In the genomic region with DNA sequence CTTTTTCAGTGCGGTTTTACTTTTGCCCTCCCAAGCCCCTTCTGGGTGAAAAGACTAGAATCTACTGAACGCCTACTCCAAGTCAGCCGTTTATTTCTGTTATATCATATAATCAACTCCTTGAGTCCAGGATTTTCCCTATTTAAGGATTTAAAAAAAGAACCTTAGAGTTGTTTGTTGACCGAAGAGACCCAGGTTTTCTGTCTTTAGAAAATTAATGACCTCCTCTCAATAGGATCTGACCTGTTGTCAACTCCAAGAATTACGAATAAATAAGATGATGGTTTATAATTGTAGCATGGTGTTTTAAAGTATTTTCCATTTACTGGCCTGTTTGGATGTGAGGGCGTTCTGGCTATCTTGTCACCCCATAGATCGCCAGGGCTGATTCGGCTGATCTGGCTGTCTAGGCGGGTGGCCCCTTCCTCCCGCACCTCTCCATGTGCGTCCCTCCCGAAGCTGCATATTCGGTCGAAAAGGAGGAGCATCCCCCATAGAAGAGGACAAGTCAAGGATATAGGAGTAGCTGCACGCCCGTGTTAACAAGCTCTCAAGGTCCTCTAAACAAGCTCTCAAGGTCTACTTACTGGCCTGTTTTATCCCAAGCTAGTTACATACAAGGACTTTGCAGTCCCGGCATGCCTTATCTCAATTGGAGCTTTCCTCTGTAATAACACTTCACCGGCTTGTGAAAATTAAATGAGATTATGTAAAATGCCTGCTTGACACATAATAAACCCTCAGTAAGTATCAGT, we compare ENCODE assay signal across 8 cellular contexts. TPM values are rescaled to one million over a fixed set of nuclear protein-coding genes. Genes with fewer than 3 reads are reported as not detected.
DNase-seq lines count a peak whose midpoint lies in the region; ATAC-seq and TF ChIP-seq lines count a peak whose summit lies in the region.

No MANE protein-coding gene starts in this region.

- H3K9me3 ChIP-seq in left ventricle myocardium inferior (replicated peaks) (no peaks in the 10 kb centered on the region), iPS-20b (ENCODE audit: insufficient read depth, low read depth, low read length) (no peaks in the 10 kb centered on the region), stomach (no peaks in the 10 kb centered on the region)

- no peaks in the 10 kb centered on the region for H3K9me3 Mint-ChIP-seq in activated T-helper 1 cell treated with anti-CD3 and anti-CD28 coated beads, Interleukin-12 subunit alpha, Interleukin-12 subunit beta, Interleukin-2, Interleukin-4 antibody, amounts not matched to agents 30 ng/mL and 10 ng/mL and 1 ng/mL, durations not matched to agents 14 hours and 24 hours and 36 hours

- no peak for ATAC-seq in Right ventricle myocardium superior (ENCODE audit: poor library complexity)
- no peak for ATAC-seq in HG03135 (IDR thresholded peaks at IDR 0.05; ENCODE audit: unreplicated experiment)

- intact Hi-C loops in left ventricle myocardium inferior (cut with micrococcal nuclease) (no loop called here), Right ventricle myocardium superior (cut with DNase I) (no loop called here), stomach (cut with DNase I; ENCODE audit: low total_unique reads) (no loop called here)
- intact Hi-C loops in activated T-helper 1 cell treated with anti-CD3 and anti-CD28 coated beads, Interleukin-12 subunit alpha, Interleukin-12 subunit beta, Interleukin-2, Interleukin-4 antibody, amounts not matched to agents 30 ng/mL and 10 ng/mL and 1 ng/mL, durations not matched to agents 14 hours and 24 hours and 36 hours (cut with micrococcal nuclease) = loop anchor here (1.0 to 5.0 kb wide), 11 partner anchors 42 to 883 kb away; a partner anchor contains a TSS

- no peak for TF ChIP-seq EP300 in stomach (IDR thresholded peaks at IDR 0.05)

- H3K4me3 Mint-ChIP-seq in activated T-helper 1 cell treated with anti-CD3 and anti-CD28 coated beads, Interleukin-12 subunit alpha, Interleukin-12 subunit beta, Interleukin-2, Interleukin-4 antibody, amounts not matched to agents 30 ng/mL and 10 ng/mL and 1 ng/mL, durations not matched to agents 14 hours and 24 hours and 36 hours = peak overlapping the region; percentile 98

- TF ChIP-seq POLR2A in stomach (IDR thresholded peaks at IDR 0.05) = no peak

- DNase-seq in left ventricle myocardium inferior = no peak
- DNase-seq in Right ventricle myocardium superior = no peak
- no peak for DNase-seq in activated T-helper 1 cell treated with anti-CD3 and anti-CD28 coated beads, Interleukin-12 subunit alpha, Interleukin-12 subunit beta, Interleukin-2, Interleukin-4 antibody, amounts not matched to agents 30 ng/mL and 10 ng/mL and 1 ng/mL, durations not matched to agents 14 hours and 24 hours and 36 hours (ENCODE audit: low spot score)
- peak; percentile 28 for DNase-seq in stomach
- DNase-seq in kidney glomerular epithelial cell (lab: John Stamatoyannopoulos, UW) = no peak
- DNase-seq in NOMO-1 treated with dmso at 0.1 percent for 144 hours (lab: John Stamatoyannopoulos, UW; ENCODE audit: unreplicated experiment) = no peak

- H3K4me1 Mint-ChIP-seq in activated T-helper 1 cell treated with anti-CD3 and anti-CD28 coated beads, Interleukin-12 subunit alpha, Interleukin-12 subunit beta, Interleukin-2, Interleukin-4 antibody, amounts not matched to agents 30 ng/mL and 10 ng/mL and 1 ng/mL, durations not matched to agents 14 hours and 24 hours and 36 hours (ENCODE audit: low read depth) = peaks cover 44% of the 10 kb centered on the region

- 24 to 34% (median 25%) methylated on average over 18 of the region's 18 CpGs for WGBS in stomach, 5 donors

- H3K4me1 ChIP-seq in left ventricle myocardium inferior (peaks cover 38% of the 10 kb centered on the region), iPS-20b (ENCODE audit: insufficient read depth, low read length) (peaks cover 7% of the 10 kb centered on the region; the same call in 1 of the 2 replicates), stomach (peaks cover 17 to 44% (median 39%) of the 10 kb centered on the region in 4 donors)

- peak overlapping the region; percentile 99 for H3K4me3 ChIP-seq in left ventricle myocardium inferior
- H3K4me3 ChIP-seq in iPS-20b (ENCODE audit: low read length) = peak overlapping the region; percentile 93
- H3K4me3 ChIP-seq in stomach = peak overlapping the region; percentile 83 to 89 (median 84)

- H3K27me3 Mint-ChIP-seq in activated T-helper 1 cell treated with anti-CD3 and anti-CD28 coated beads, Interleukin-12 subunit alpha, Interleukin-12 subunit beta, Interleukin-2, Interleukin-4 antibody, amounts not matched to agents 30 ng/mL and 10 ng/mL and 1 ng/mL, durations not matched to agents 14 hours and 24 hours and 36 hours (ENCODE audit: insufficient read depth) = no peaks in the 10 kb centered on the region

- H3K27me3 ChIP-seq in left ventricle myocardium inferior (ENCODE audit: low read depth) (no peaks in the 10 kb centered on the region), iPS-20b (ENCODE audit: insufficient read depth, low read length) (no peaks in the 10 kb centered on the region), stomach (no peaks in the 10 kb centered on the region)

- peak overlapping the region; percentile 96 for H3K27ac ChIP-seq in left ventricle myocardium inferior (replicated peaks)
- H3K27ac ChIP-seq in iPS-20b (ENCODE audit: low read length) = peak overlapping the region; percentile 35
- H3K27ac ChIP-seq in stomach = peak overlapping the region; percentile 84 to 95 (median 93)

- H3K9ac ChIP-seq in iPS-20b (ENCODE audit: low read depth, low read length) = peak overlapping the region; percentile 94

- H3K36me3 ChIP-seq in left ventricle myocardium inferior = no peaks in the 10 kb centered on the region
- H3K36me3 ChIP-seq in iPS-20b (ENCODE audit: insufficient read depth, low read depth, low read length) = no peaks in the 10 kb centered on the region
- no peaks in the 10 kb centered on the region for H3K36me3 ChIP-seq in stomach

- peak overlapping the region; percentile 100 for H3K27ac Mint-ChIP-seq in activated T-helper 1 cell treated with anti-CD3 and anti-CD28 coated beads, Interleukin-12 subunit alpha, Interleukin-12 subunit beta, Interleukin-2, Interleukin-4 antibody, amounts not matched to agents 30 ng/mL and 10 ng/mL and 1 ng/mL, durations not matched to agents 14 hours and 24 hours and 36 hours

- TF ChIP-seq CTCF in left ventricle myocardium inferior (IDR thresholded peaks at IDR 0.05; ENCODE audit: borderline replicate concordance) = no peak
- TF ChIP-seq CTCF in stomach (IDR thresholded peaks at IDR 0.05) = no peak

- peaks cover 8% of the 10 kb centered on the region for H3K36me3 Mint-ChIP-seq in activated T-helper 1 cell treated with anti-CD3 and anti-CD28 coated beads, Interleukin-12 subunit alpha, Interleukin-12 subunit beta, Interleukin-2, Interleukin-4 antibody, amounts not matched to agents 30 ng/mL and 10 ng/mL and 1 ng/mL, durations not matched to agents 14 hours and 24 hours and 36 hours (ENCODE audit: low read depth)

RNA-seq across cellular contexts. Expression of a gene that starts 1.1 kb away (rescaled TPM):
- total RNA-seq in left ventricle myocardium inferior (26.4 TPM), Right ventricle myocardium superior (26.6 TPM), stomach (10 to 100 TPM; 11.6 to 82.9 (median 37.1) TPM)
- total RNA-seq in activated T-helper 1 cell treated with anti-CD3 and anti-CD28 coated beads, Interleukin-12 subunit alpha, Interleukin-12 subunit beta, Interleukin-2, Interleukin-4 antibody, amounts not matched to agents 30 ng/mL and 10 ng/mL and 1 ng/mL, durations not matched to agents 14 hours and 24 hours and 36 hours = 56.2 and 57.4 TPM in 2 replicates
- 10 to 100 TPM in 2 of 3 donors, 1 to 10 TPM in 1; 7.0 to 12.5 (median 10.1) TPM for polyA plus RNA-seq in stomach

Comparison
In these comparisons a context has a peak if more than half of its experiments do, and no peak if none do; other contexts are left out.
1. H3K27ac ChIP-seq: peak in every context shown above with its lines; median percentile 96 in left ventricle myocardium inferior; 93 in stomach; 35 in iPS-20b.